18 cellular contexts compared by ENCODE assay signal in the genomic region with DNA sequence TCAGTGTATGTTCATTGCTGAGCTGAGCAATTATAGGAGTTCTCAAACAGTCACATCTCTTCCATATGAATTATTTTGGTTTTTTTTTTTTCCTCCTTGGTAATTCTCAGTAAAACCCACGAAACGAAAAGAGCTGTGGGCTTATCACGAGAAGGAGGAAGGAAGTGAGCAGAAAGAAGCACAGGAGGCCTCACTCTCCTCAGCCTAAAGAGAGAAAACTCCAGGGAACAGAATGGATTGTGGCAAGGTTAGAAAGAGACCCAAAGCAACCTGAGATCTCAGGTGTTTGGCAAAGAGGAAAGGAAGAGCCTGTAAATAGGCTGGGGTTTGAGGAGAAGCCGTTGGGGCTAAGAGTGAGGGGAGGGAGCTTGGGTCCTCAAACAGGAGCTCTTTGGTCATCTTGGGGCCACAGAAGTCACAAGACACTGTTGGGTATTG.
DNase-seq lines count a peak whose midpoint lies in the region; ATAC-seq lines count a peak whose summit lies in the region.
"Had no signal": no experiment of that assay in that cellular context is flagged by ENCODE, and none has a peak within 500 bp of the region (broad histone marks: within the 10 kb centered on the region; RNA-seq: fewer than 3 reads in every experiment).

No MANE protein-coding gene starts in this region.

- no peak overlapping the region for H3K9ac ChIP-seq in BLaER1 treated with 17β-estradiol and CSF1 and Interleukin-3, amounts not matched to agents 10 nM and 100 nM

- H3K9me3 Mint-ChIP-seq in dendritic cell treated with granulocyte-macrophage colony-stimulating factor and Interleukin-4, amounts not matched to agents 40 ng/mL and 50 ng/mL, for 4 days = peaks cover 2% of the 10 kb centered on the region
- H3K9me3 Mint-ChIP-seq: naive thymus-derived CD8-positive, alpha-beta T cell had no signal

- H4K20me1 ChIP-seq in BLaER1 treated with 17β-estradiol and CSF1 and Interleukin-3, amounts not matched to agents 10 nM and 100 nM = no peaks in the 10 kb centered on the region

- H3K4me3 ChIP-seq in BLaER1 treated with 17β-estradiol and CSF1 and Interleukin-3, amounts not matched to agents 10 nM and 100 nM = no peak overlapping the region
- H3K4me3 ChIP-seq: lung, psoas muscle, SJSA1, tibial nerve had no signal

- H3K4me3 Mint-ChIP-seq in dendritic cell treated with granulocyte-macrophage colony-stimulating factor and Interleukin-4, amounts not matched to agents 40 ng/mL and 50 ng/mL, for 4 days = peak overlapping the region; percentile 58
- H3K4me3 Mint-ChIP-seq: naive thymus-derived CD8-positive, alpha-beta T cell had no signal

- no peaks in the 10 kb centered on the region for H3K36me3 ChIP-seq in BLaER1 treated with 17β-estradiol and CSF1 and Interleukin-3, amounts not matched to agents 10 nM and 100 nM
- H3K36me3 ChIP-seq: BE2C, SJSA1, tibial nerve had no signal

- DNase-seq in GDM1 (lab: John Stamatoyannopoulos, UW) (peak; percentile 33), OCI-M1 (lab: John Stamatoyannopoulos, UW) (peak; percentile 88), glomerular visceral epithelial cell (ENCODE audit: extremely low spot score) (no peak), HCEC 1CT (no peak)
- DNase-seq: activated gamma-delta T cell; BE2C; naive thymus-derived CD8-positive, alpha-beta T cell; NCI-H1694 treated with DMSO at 0.1 percent for 48 hours; NCI-H510A; psoas muscle; T-helper 9 cell had no signal

- H3K4me1 ChIP-seq in BLaER1 treated with 17β-estradiol and CSF1 and Interleukin-3, amounts not matched to agents 10 nM and 100 nM = peaks cover 7 to 20% (median 11%) of the 10 kb centered on the region in 10 experiments; a peak in 17 of 20 replicates
- H3K4me1 ChIP-seq: BE2C, psoas muscle had no signal

- H3K27me3 ChIP-seq in BLaER1 treated with 17β-estradiol and CSF1 and Interleukin-3, amounts not matched to agents 10 nM and 100 nM = no peaks in the 10 kb centered on the region
- H3K27me3 ChIP-seq: BE2C, SJSA1, tibial nerve had no signal

- peak overlapping the region in 2 of 11 experiments; percentile 44 to 48; a peak in 2 of 22 replicates for H3K27ac ChIP-seq in BLaER1 treated with 17β-estradiol and CSF1 and Interleukin-3, amounts not matched to agents 10 nM and 100 nM
- H3K27ac ChIP-seq: psoas muscle, SJSA1, tibial nerve had no signal

- H3K4me1 Mint-ChIP-seq in dendritic cell treated with granulocyte-macrophage colony-stimulating factor and Interleukin-4, amounts not matched to agents 40 ng/mL and 50 ng/mL, for 4 days (ENCODE audit: low read depth) = peaks cover 39% of the 10 kb centered on the region

- H3K36me3 Mint-ChIP-seq in dendritic cell treated with granulocyte-macrophage colony-stimulating factor and Interleukin-4, amounts not matched to agents 40 ng/mL and 50 ng/mL, for 4 days (ENCODE audit: low read depth) = no peaks in the 10 kb centered on the region
- H3K36me3 Mint-ChIP-seq: naive thymus-derived CD8-positive, alpha-beta T cell had no signal

- peak overlapping the region in 9 of 11 experiments; percentile 0 to 74 (median 18); a peak in 10 of 22 replicates for H3K4me2 ChIP-seq in BLaER1 treated with 17β-estradiol and CSF1 and Interleukin-3, amounts not matched to agents 10 nM and 100 nM

- H3K27ac Mint-ChIP-seq in dendritic cell treated with granulocyte-macrophage colony-stimulating factor and Interleukin-4, amounts not matched to agents 40 ng/mL and 50 ng/mL, for 4 days = peak overlapping the region; percentile 91

- intact Hi-C loops in dendritic cell treated with granulocyte-macrophage colony-stimulating factor and Interleukin-4, amounts not matched to agents 40 ng/mL and 50 ng/mL, for 4 days (cut with micrococcal nuclease) = no loop called here

- H3K9me3 ChIP-seq in BLaER1 treated with 17β-estradiol and CSF1 and Interleukin-3, amounts not matched to agents 10 nM and 100 nM (replicated peaks in 1 of 11) = no peaks in the 10 kb centered on the region; a peak in 1 of 22 replicates
- H3K9me3 ChIP-seq: BE2C, psoas muscle, SJSA1, tibial nerve had no signal

- ATAC-seq in GM19328 (IDR thresholded peaks at IDR 0.05; ENCODE audit: unreplicated experiment) = no peak
- ATAC-seq: HCT116; naive thymus-derived CD8-positive, alpha-beta T cell; psoas muscle had no signal

- no peaks in the 10 kb centered on the region for H3K27me3 Mint-ChIP-seq in dendritic cell treated with granulocyte-macrophage colony-stimulating factor and Interleukin-4, amounts not matched to agents 40 ng/mL and 50 ng/mL, for 4 days

Comparison
In these comparisons a context has a peak if more than half of its experiments do, and no peak if none do; other contexts are left out.
1. DNase-seq: peak in GDM1 (single experiment) and OCI-M1 (single experiment); none in glomerular visceral epithelial cell (single experiment) and HCEC 1CT (single experiment).